ENCODE assay signal across 10 cellular contexts in the genomic region with DNA sequence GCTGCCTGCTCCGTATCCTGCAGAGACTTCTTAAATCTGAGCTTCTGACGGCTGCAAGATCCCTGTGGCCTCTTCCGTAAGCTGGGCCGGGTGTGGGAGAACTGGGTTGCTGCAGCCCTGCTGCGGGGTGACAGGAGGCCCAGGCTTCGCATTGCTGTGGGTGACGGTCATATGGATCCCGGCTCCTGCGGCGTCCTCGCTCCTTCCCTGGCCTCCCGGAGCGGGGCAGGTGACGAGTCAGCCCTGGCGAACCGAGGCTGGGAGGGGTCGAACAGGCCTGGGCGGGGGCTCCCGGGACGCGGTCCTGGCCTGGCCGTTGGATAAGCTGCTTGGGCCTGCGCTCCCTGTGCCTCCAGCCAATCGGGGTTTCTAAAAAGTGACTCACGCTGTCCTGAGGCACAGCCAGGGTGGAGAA.
DNase-seq lines count a peak whose midpoint lies in the region; TF ChIP-seq lines count a peak whose summit lies in the region.
"Had no signal": no experiment of that assay in that cellular context is flagged by ENCODE, and none has a peak within 500 bp of the region (broad histone marks: within the 10 kb centered on the region; RNA-seq: fewer than 3 reads in every experiment).

No MANE protein-coding gene starts in this region.

- H3K4me2 ChIP-seq in parathyroid adenoma (ENCODE audit: low read length) = no peak overlapping the region

- no peaks in the 10 kb centered on the region for H3K4me1 ChIP-seq in parathyroid adenoma

- no peaks in the 10 kb centered on the region for H3K36me3 ChIP-seq in parathyroid adenoma (ENCODE audit: control insufficient read depth, insufficient read depth, low read length)

- TF ChIP-seq CTCF in AG09309 (IDR thresholded peaks at IDR 0.05; ENCODE audit: control insufficient read depth, insufficient read depth, low read depth, low read length, missing control alignments) (no peak), astrocyte of the cerebellum (IDR thresholded peaks at IDR 0.05; ENCODE audit: low read depth, low read length, missing control alignments) (no peak), parathyroid adenoma (IDR thresholded peaks at IDR 0.05) (no peak)

- no peak overlapping the region for H3K27ac ChIP-seq in parathyroid adenoma

- no peak overlapping the region for H3K9ac ChIP-seq in parathyroid adenoma

- H3K9me3 ChIP-seq in parathyroid adenoma (ENCODE audit: control insufficient read depth, low read length) = no peaks in the 10 kb centered on the region

- DNase-seq in AG09309 (ENCODE audit: low read depth) (no peak), astrocyte of the cerebellum (ENCODE audit: low read depth) (no peak), glomerular visceral epithelial cell (ENCODE audit: extremely low spot score) (peak; percentile 3), UCSD-AML1 (lab: John Stamatoyannopoulos, UW; ENCODE audit: unreplicated experiment) (no peak), DMS 273 treated with DMSO at 0.1 percent for 48 hours (lab: John Stamatoyannopoulos, UW) (no peak), NOMO-1 treated with dmso at 0.1 percent for 144 hours (lab: John Stamatoyannopoulos, UW; ENCODE audit: unreplicated experiment) (no peak), SKM-1 (lab: John Stamatoyannopoulos, UW; ENCODE audit: unreplicated experiment) (no peak)
- DNase-seq: NCI-H1092; stimulated activated CD4-positive, alpha-beta T cell treated with anti-CD3 and anti-CD28 coated beads, Interleukin-2, amount 100 ng/mL, for 48 hours had no signal

- H3K27me3 ChIP-seq in parathyroid adenoma (ENCODE audit: control insufficient read depth, insufficient read depth, low read length) = no peaks in the 10 kb centered on the region

- H3K79me2 ChIP-seq in parathyroid adenoma = no peaks in the 10 kb centered on the region

- H3K4me3 ChIP-seq in AG09309 (ENCODE audit: control insufficient read depth, low read depth, low read length) (peak overlapping the region; percentile 42), astrocyte of the cerebellum (ENCODE audit: low read depth, low read length) (peak overlapping the region; percentile 7), parathyroid adenoma (ENCODE audit: low read depth, low read length) (no peak overlapping the region)

- in situ Hi-C loops in astrocyte of the cerebellum (cut with HindIII; ENCODE audit: low sequenced_read_pairs) = no loop called here

- peak overlapping the region; percentile 63 for H2AFZ ChIP-seq in parathyroid adenoma
